ENCODE assay signal across 5 cellular contexts in genomic region chr1:1434131-1434811, GRCh38. TPM values are rescaled to one million over a fixed set of nuclear protein-coding genes. Genes with fewer than 3 reads are reported as not detected.
DNase-seq lines count a peak whose midpoint lies in the region; ATAC-seq and TF ChIP-seq lines count a peak whose summit lies in the region.

No MANE protein-coding gene starts in this region.

- H3K9me3 ChIP-seq in PC-3 (ENCODE audit: low read length) (no peaks in the 10 kb centered on the region), cardiac muscle cell (ENCODE audit: low read depth) (no peaks in the 10 kb centered on the region)

- H3K27me3 ChIP-seq in PC-3 (ENCODE audit: low read length) (no peaks in the 10 kb centered on the region), cardiac muscle cell (peaks cover 2% of the 10 kb centered on the region)

- H3K4me2 ChIP-seq in PC-3 (ENCODE audit: low read length), result peak overlapping the region; percentile 78; the same call in 1 of the 2 replicates

- no peaks in the 10 kb centered on the region for H4K20me1 ChIP-seq in PC-3 (ENCODE audit: low read length)

- CTCF ChIA-PET in PC-3 (lab: Charles Lee), result no interaction called here

- POLR2A ChIA-PET in PC-3 (lab: Charles Lee; ENCODE audit: unreplicated experiment), result no interaction called here

- H3K36me3 ChIP-seq in PC-3 (ENCODE audit: low read depth, low read length) (no peaks in the 10 kb centered on the region), cardiac muscle cell (no peaks in the 10 kb centered on the region)

- no peak overlapping the region for H2AFZ ChIP-seq in PC-3 (ENCODE audit: low read length)

- H3K4me3 ChIP-seq in PC-3 (ENCODE audit: low read length) (no peak overlapping the region), cardiac muscle cell (no peak overlapping the region)

- H3K27ac ChIP-seq in PC-3 (ENCODE audit: low read length) (peak overlapping the region; percentile 89), cardiac muscle cell (peak overlapping the region; percentile 79)

- H3K79me2 ChIP-seq in PC-3 (ENCODE audit: low read length), result peaks cover 13% of the 10 kb centered on the region

- TF ChIP-seq CTCF in PC-3 (conservative IDR thresholded peaks at IDR 0.05; ENCODE audit: low read depth, low read length) (no peak), cardiac muscle cell (IDR thresholded peaks at IDR 0.05; ENCODE audit: low read depth, low read length) (no peak)

- H3K4me1 ChIP-seq in PC-3 (ENCODE audit: insufficient read depth, low read length), result peaks cover 48% of the 10 kb centered on the region
- peaks cover 50% of the 10 kb centered on the region for H3K4me1 ChIP-seq in cardiac muscle cell (ENCODE audit: low read depth)

- BruUV-seq in PC-3 (replicated peaks; lab: Mats Ljungman, UMichigan), result no TSS peak

- DNase-seq in PC-3 (no peak), cardiac muscle cell (ENCODE audit: low read depth in 1 of 2, low spot score in 1 of 2) (peak; percentile 52 to 72), OCI-M2 (lab: John Stamatoyannopoulos, UW; ENCODE audit: unreplicated experiment) (no peak)
- peak; percentile 48 for DNase-seq in stimulated activated naive CD8-positive, alpha-beta T cell treated with anti-CD3 and anti-CD28 coated beads, Interleukin-15, Interleukin-2, amounts not matched to agents 100 U/mL and 50 U/mL, for 24 hours

- H3K9me2 ChIP-seq in PC-3 (replicated peaks; ENCODE audit: low read length), result no peaks in the 10 kb centered on the region

- intact Hi-C loops in PC-3 (cut with micrococcal nuclease), result no loop called here

- H3F3A ChIP-seq in PC-3 (ENCODE audit: low read length, unreplicated experiment), result peaks cover 2% of the 10 kb centered on the region

- 0 out of 2 replicates have a peak overlapping the region, but pooled peaks have one; percentile 73 for H3K9ac ChIP-seq in PC-3 (ENCODE audit: low read length)

- ATAC-seq in PC-3, result no peak
- ATAC-seq in stimulated activated naive CD8-positive, alpha-beta T cell treated with anti-CD3 and anti-CD28 coated beads, Interleukin-15, Interleukin-2, amounts not matched to agents 100 U/mL and 50 U/mL, for 24 hours, result peak; percentile 10
- ATAC-seq in HG03565 (IDR thresholded peaks at IDR 0.05; ENCODE audit: unreplicated experiment), result no peak

RNA-seq across cellular contexts. Expression of gene VWA1, which starts 1.2 kb away (rescaled TPM):
- total RNA-seq in PC-3 (2014; rRNA removed) (59.1 and 74.5 TPM in 2 replicates), cardiac muscle cell (31.5 and 40.4 TPM in 2 replicates)
- 31.5 and 48.1 TPM in 2 replicates for polyA plus RNA-seq in cardiac muscle cell

RNA-seq across cellular contexts. Expression of gene ANKRD65, which starts 13.2 kb away (rescaled TPM):
- total RNA-seq in PC-3 (2014; rRNA removed) (0.18 and 1.1 TPM in 2 replicates), cardiac muscle cell (0.49 and 0.60 TPM in 2 replicates)
- 0.32 and 2.0 TPM in 2 replicates for polyA plus RNA-seq in cardiac muscle cell

RNA-seq across cellular contexts. Expression of gene ATAD3C, which starts 15.2 kb away (rescaled TPM):
- total RNA-seq in PC-3 (2014; rRNA removed) (0.29 and 1.4 TPM in 2 replicates), cardiac muscle cell (0.21 and 0.28 TPM in 2 replicates)
- polyA plus RNA-seq in cardiac muscle cell, result 0.49 and 0.53 TPM in 2 replicates

RNA-seq across cellular contexts. Expression of gene MRPL20, which starts 27.2 kb away (rescaled TPM):
- total RNA-seq in PC-3 (2014; rRNA removed) (439 and 506 TPM in 2 replicates), cardiac muscle cell (97.6 and 168 TPM in 2 replicates)
- polyA plus RNA-seq in cardiac muscle cell, result 204 and 255 TPM in 2 replicates

RNA-seq across cellular contexts. Expression of gene CCNL2, which starts 35.1 kb away (rescaled TPM):
- 356 and 385 TPM in 2 replicates for total RNA-seq in PC-3 (2014; rRNA removed)
- total RNA-seq in cardiac muscle cell, result 183 and 230 TPM in 2 replicates
- 283 and 301 TPM in 2 replicates for polyA plus RNA-seq in cardiac muscle cell

Comparison
In these comparisons a context has a peak if more than half of its experiments do, and no peak if none do; other contexts are left out.
1. DNase-seq: peak in cardiac muscle cell (2 of 2) and stimulated activated naive CD8-positive, alpha-beta T cell treated with anti-CD3 and anti-CD28 coated beads, Interleukin-15, Interleukin-2, amounts not matched to agents 100 U/mL and 50 U/mL, for 24 hours (single experiment); none in PC-3 (single experiment) and OCI-M2 (single experiment).